8 cellular contexts compared by ENCODE assay signal in genomic region chr5:139394123-139394653, GRCh38. TPM values are rescaled to one million over a fixed set of nuclear protein-coding genes. Genes with fewer than 3 reads are reported as not detected.
A peak's percentile ranks its signal among the peaks of the same experiment; 100 is the strongest.
DNase-seq lines count a peak whose midpoint lies in the region; ATAC-seq lines count a peak whose summit lies in the region.

No MANE protein-coding gene starts in this region.

- H3K4me1 ChIP-seq in CD4-positive, alpha-beta memory T cell (ENCODE audit: insufficient read depth, low read length), result peaks cover 42% of the 10 kb centered on the region
- peaks cover 4% of the 10 kb centered on the region for H3K4me1 ChIP-seq in right cardiac atrium (ENCODE audit: control insufficient read depth, insufficient read depth, low read length)
- H3K4me1 ChIP-seq in skeletal muscle satellite cell (ENCODE audit: control insufficient read depth, insufficient read depth, low read length), result peaks cover 36% of the 10 kb centered on the region

- 2% methylated on average over 62 of the region's 62 CpGs for WGBS in right cardiac atrium

- peak; percentile 26 to 44 for ATAC-seq in right cardiac atrium
- ATAC-seq in HG02870 (IDR thresholded peaks at IDR 0.05; ENCODE audit: unreplicated experiment), result no peak
- ATAC-seq in HG03039 (IDR thresholded peaks at IDR 0.05; ENCODE audit: unreplicated experiment), result no peak

- no peak overlapping the region for H3K27ac Mint-ChIP-seq in CD4-positive, alpha-beta memory T cell
- no peak overlapping the region for H3K27ac Mint-ChIP-seq in activated naive CD4-positive, alpha-beta T cell treated with anti-CD3 and anti-CD28 coated beads, Interleukin-2, amount 10 ng/mL, durations not matched to agents 7 days and 5 days

- peaks cover 0 to under 1% of the 10 kb centered on the region in 2 donors for H3K36me3 Mint-ChIP-seq in CD4-positive, alpha-beta memory T cell
- peaks cover 1% of the 10 kb centered on the region for H3K36me3 Mint-ChIP-seq in activated naive CD4-positive, alpha-beta T cell treated with anti-CD3 and anti-CD28 coated beads, Interleukin-2, amount 10 ng/mL, durations not matched to agents 7 days and 5 days

- H3K4me3 ChIP-seq in CD4-positive, alpha-beta memory T cell (ENCODE audit: low read length in 2 of 2), result peak overlapping the region in 1 of 2 donors; percentile 61
- peak overlapping the region; percentile 57 for H3K4me3 ChIP-seq in right cardiac atrium (ENCODE audit: low read length)
- H3K4me3 ChIP-seq in skeletal muscle satellite cell (ENCODE audit: low read length), result peak overlapping the region; percentile 67

- DNase-seq in CD4-positive, alpha-beta memory T cell, result peak in 3 of 5 donors; percentile 33 to 48 (median 45)
- DNase-seq in HS-27A (ENCODE audit: low read depth) (peak; percentile 29), right cardiac atrium (peak; percentile 63 to 82 (median 81)), DMS153 treated with DMSO at 0.1 percent for 48 hours (lab: John Stamatoyannopoulos, UW; ENCODE audit: unreplicated experiment) (no peak)
- peak; percentile 68 for DNase-seq in activated naive CD4-positive, alpha-beta T cell treated with anti-CD3 and anti-CD28 coated beads, Interleukin-2, amount 10 ng/mL, durations not matched to agents 7 days and 5 days

- H3K4me1 Mint-ChIP-seq in CD4-positive, alpha-beta memory T cell, result peaks cover 22 to 39% (median 28%) of the 10 kb centered on the region in 4 donors
- peaks cover 61% of the 10 kb centered on the region for H3K4me1 Mint-ChIP-seq in activated naive CD4-positive, alpha-beta T cell treated with anti-CD3 and anti-CD28 coated beads, Interleukin-2, amount 10 ng/mL, durations not matched to agents 7 days and 5 days

- peaks cover 0 to 2% (median 0%) of the 10 kb centered on the region in 8 donors for H3K9me3 Mint-ChIP-seq in CD4-positive, alpha-beta memory T cell
- H3K9me3 Mint-ChIP-seq in activated naive CD4-positive, alpha-beta T cell treated with anti-CD3 and anti-CD28 coated beads, Interleukin-2, amount 10 ng/mL, durations not matched to agents 7 days and 5 days, result no peaks in the 10 kb centered on the region

- H3K27me3 ChIP-seq in CD4-positive, alpha-beta memory T cell (ENCODE audit: insufficient read depth, low read length), result no peaks in the 10 kb centered on the region
- H3K27me3 ChIP-seq in right cardiac atrium (ENCODE audit: control insufficient read depth, insufficient read depth) (no peaks in the 10 kb centered on the region), skeletal muscle satellite cell (ENCODE audit: control insufficient read depth, insufficient read depth, low read length) (peaks cover 6% of the 10 kb centered on the region)

- H3K4me2 ChIP-seq in skeletal muscle satellite cell (ENCODE audit: low read length), result peak overlapping the region; percentile 68

- CTCF ChIA-PET in CD4-positive, alpha-beta memory T cell (lab: Charles Lee; ENCODE audit: partially characterized antibody), result interaction anchor here (1.1 kb wide), 1 partner anchor 43 kb away, joined by 3 read pairs; no protein-coding TSS in a partner anchor
- CTCF ChIA-PET in activated naive CD4-positive, alpha-beta T cell treated with anti-CD3 and anti-CD28 coated beads, Interleukin-2, amount 10 ng/mL, durations not matched to agents 7 days and 5 days (lab: Charles Lee), result interaction anchor here (0.9 to 1.5 kb wide), 3 partner anchors 25 to 120 kb away, joined by 3 to 4 read pairs (median 3); no protein-coding TSS in a partner anchor

- H3K4me3 Mint-ChIP-seq in CD4-positive, alpha-beta memory T cell, result peak overlapping the region in 6 of 8 donors; percentile 34 to 94 (median 88)
- peak overlapping the region; percentile 87 for H3K4me3 Mint-ChIP-seq in activated naive CD4-positive, alpha-beta T cell treated with anti-CD3 and anti-CD28 coated beads, Interleukin-2, amount 10 ng/mL, durations not matched to agents 7 days and 5 days

- peak overlapping the region; percentile 39 for H3K27ac ChIP-seq in CD4-positive, alpha-beta memory T cell (ENCODE audit: low read depth, low read length)
- peak overlapping the region; percentile 93 for H3K27ac ChIP-seq in right cardiac atrium (ENCODE audit: low read length)

- H3K36me3 ChIP-seq in CD4-positive, alpha-beta memory T cell (ENCODE audit: insufficient read depth, low read length), result no peaks in the 10 kb centered on the region
- H3K36me3 ChIP-seq in skeletal muscle satellite cell (ENCODE audit: insufficient read depth, low read length), result no peaks in the 10 kb centered on the region

- peak overlapping the region; percentile 57 for H3K9ac ChIP-seq in skeletal muscle satellite cell (ENCODE audit: low read depth, low read length)

- POLR2A ChIA-PET in CD4-positive, alpha-beta memory T cell (lab: Charles Lee; ENCODE audit: partially characterized antibody), result interaction anchor here (1.3 to 7.2 kb wide), 2 partner anchors 8 to 87 kb away, joined by 4 to 49 read pairs; partner anchors contain the start of gene SPATA24

- intact Hi-C loops in CD4-positive, alpha-beta memory T cell (cut with micrococcal nuclease), result loop anchor here (5.0 kb wide), 1 partner anchor 122 kb away; no protein-coding TSS in a partner anchor
- intact Hi-C loops in right cardiac atrium (cut with DNase I), result no loop called here

- H3K9me3 ChIP-seq in CD4-positive, alpha-beta memory T cell (ENCODE audit: control insufficient read depth in 1 of 2, low read length in 2 of 2), result no peaks in the 10 kb centered on the region
- H3K9me3 ChIP-seq in right cardiac atrium (ENCODE audit: control insufficient read depth, low read length) (no peaks in the 10 kb centered on the region), skeletal muscle satellite cell (replicated peaks; ENCODE audit: low read length) (no peaks in the 10 kb centered on the region)

- no peaks in the 10 kb centered on the region for H3K27me3 Mint-ChIP-seq in CD4-positive, alpha-beta memory T cell
- H3K27me3 Mint-ChIP-seq in activated naive CD4-positive, alpha-beta T cell treated with anti-CD3 and anti-CD28 coated beads, Interleukin-2, amount 10 ng/mL, durations not matched to agents 7 days and 5 days, result peaks cover 30% of the 10 kb centered on the region

RNA-seq across cellular contexts. Expression of gene PROB1, which starts 0.7 kb away (rescaled TPM):
- 1 to 10 TPM; 1.2 to 1.3 TPM for total RNA-seq in CD4-positive, alpha-beta memory T cell
- polyA plus RNA-seq in CD4-positive, alpha-beta memory T cell, result under 1 TPM; 0.11 to 0.23 TPM
- total RNA-seq in right cardiac atrium, result 10 to 100 TPM; 24.8 to 38.5 (median 33.0) TPM
- 22.2 TPM for polyA plus RNA-seq in right cardiac atrium
- 0.87 and 1.5 TPM in 2 replicates for total RNA-seq in skeletal muscle satellite cell (2012; rRNA removed)

RNA-seq across cellular contexts. Expression of gene MZB1, which starts 4.5 kb away (rescaled TPM):
- 1 to 10 TPM in 1 of 2 experiments, under 1 TPM in 1; 0.93 to 1.1 TPM for total RNA-seq in CD4-positive, alpha-beta memory T cell
- polyA plus RNA-seq in CD4-positive, alpha-beta memory T cell, result 1 to 10 TPM in 1 of 2 donors, under 1 TPM in 1; 0.84 to 8.2 TPM
- total RNA-seq in right cardiac atrium, result 1 to 10 TPM in 2 of 4 donors, under 1 TPM in 2; 0.70 to 1.8 (median 1.1) TPM
- 0.38 TPM for polyA plus RNA-seq in right cardiac atrium
- not detected in 2 replicates for total RNA-seq in skeletal muscle satellite cell (2012; rRNA removed)

RNA-seq across cellular contexts. Expression of gene SPATA24, which starts 9.7 kb away (rescaled TPM):
- total RNA-seq in CD4-positive, alpha-beta memory T cell, result 1 to 10 TPM; 5.6 to 7.5 TPM
- polyA plus RNA-seq in CD4-positive, alpha-beta memory T cell, result 1 to 10 TPM; 4.2 to 5.6 TPM
- 10 to 100 TPM in 3 of 4 donors, 1 to 10 TPM in 1; 9.8 to 25.4 (median 14.4) TPM for total RNA-seq in right cardiac atrium
- 34.6 TPM for polyA plus RNA-seq in right cardiac atrium
- total RNA-seq in skeletal muscle satellite cell (2012; rRNA removed), result 2.0 and 6.3 TPM in 2 replicates

RNA-seq across cellular contexts. Expression of gene SLC23A1, which starts 11.1 kb away (rescaled TPM):
- not detected for total RNA-seq in CD4-positive, alpha-beta memory T cell
- polyA plus RNA-seq in CD4-positive, alpha-beta memory T cell, result not detected
- total RNA-seq in right cardiac atrium, result not detected
- 0.18 TPM for polyA plus RNA-seq in right cardiac atrium
- total RNA-seq in skeletal muscle satellite cell (2012; rRNA removed), result not detected in 2 replicates

RNA-seq across cellular contexts. Expression of gene DNAJC18, which starts 45.1 kb away (rescaled TPM):
- 1 to 10 TPM; 6.2 to 7.3 TPM for total RNA-seq in CD4-positive, alpha-beta memory T cell
- 1 to 10 TPM; 1.8 to 6.5 TPM for polyA plus RNA-seq in CD4-positive, alpha-beta memory T cell
- total RNA-seq in right cardiac atrium, result 10 to 100 TPM; 14.0 to 24.9 (median 15.2) TPM
- 5.6 TPM for polyA plus RNA-seq in right cardiac atrium
- 2.2 and 3.5 TPM in 2 replicates for total RNA-seq in skeletal muscle satellite cell (2012; rRNA removed)

Comparison
In these comparisons a context has a peak if more than half of its experiments do, and no peak if none do; other contexts are left out.
1. ATAC-seq: peak in right cardiac atrium (2 of 2); none in HG02870 (single experiment) and HG03039 (single experiment).
2. RNA of gene PROB1, which starts 0.7 kb away (total RNA-seq): 24.8 to 38.5 TPM in right cardiac atrium; 1.2 to 1.3 TPM in CD4-positive, alpha-beta memory T cell; every median in the first group is over 10 times any median in the second.